ENCODE assay signal across 8 cellular contexts in the genomic region with DNA sequence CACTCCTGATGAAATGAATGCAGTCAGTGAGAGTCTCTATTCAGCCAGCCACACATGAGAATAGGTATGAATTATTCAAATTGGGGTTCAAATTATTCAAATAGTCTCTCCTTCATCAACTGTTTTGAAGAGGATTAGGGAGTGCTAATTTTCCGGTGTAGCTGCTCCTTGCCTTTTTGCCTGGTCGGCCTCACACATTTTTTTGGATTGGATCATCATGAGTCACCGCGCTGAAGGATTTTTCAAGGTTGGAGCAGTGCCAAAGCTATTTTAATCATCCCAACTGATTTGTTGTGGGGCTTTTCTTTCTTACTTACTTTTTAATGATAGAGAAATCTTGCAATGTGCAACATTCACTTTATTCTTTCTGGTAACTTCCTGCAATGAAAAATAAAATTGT. TPM values are rescaled to one million over a fixed set of nuclear protein-coding genes. Genes with fewer than 3 reads are reported as not detected.
A peak's percentile ranks its signal among the peaks of the same experiment; 100 is the strongest.
DNase-seq lines count a peak whose midpoint lies in the region; FAIRE-seq and TF ChIP-seq lines count a peak whose summit lies in the region.

No MANE protein-coding gene starts in this region.

- FAIRE-seq in G401.6 (lab: Jason Lieb, UNC) (peak; percentile 99), H1 (lab: Jason Lieb, UNC) (no peak)

- intact Hi-C loops in colonic mucosa (cut with DNase I) = no loop called here

- peak overlapping the region; percentile 41 for H3K4me3 Mint-ChIP-seq in neural progenitor cell

- no peak overlapping the region for H2BK15ac ChIP-seq in H1 (ENCODE audit: low read length)

- no peaks in the 10 kb centered on the region for H3K36me3 Mint-ChIP-seq in neural progenitor cell

- DNase-seq in NCI-H460 (ENCODE audit: extremely low read depth, low read depth) (peak; percentile 74), H1 (ENCODE audit: low read depth in 1 of 2, low spot score in 2 of 2) (no peak), neural progenitor cell (ENCODE audit: low spot score) (peak; percentile 29), colonic mucosa (no peak)
- DNase-seq in stimulated activated CD4-positive, alpha-beta T cell treated with anti-CD3 and anti-CD28 coated beads, Interleukin-4, amount 100 ng/mL, for 1 hour = no peak
- DNase-seq in activated CD4-positive, alpha-beta T cell treated with anti-CD3 and anti-CD28 coated beads, Interleukin-2, amount 50 U/mL, for 1 hour = no peak
- no peak for DNase-seq in activated naive CD4-positive, alpha-beta T cell treated with Interleukin-2 at 50 U/mL for 16 hours

- H2BK120ac ChIP-seq in H1 (replicated peaks; ENCODE audit: low read depth, low read length) = no peak overlapping the region

- H3F3A ChIP-seq in neural progenitor cell (ENCODE audit: low read depth) = no peaks in the 10 kb centered on the region

- no peaks in the 10 kb centered on the region for H3K79me2 ChIP-seq in H1 (ENCODE audit: control insufficient read depth in 1 of 2, insufficient read depth in 2 of 2, low read length in 2 of 2)
- H3K79me2 ChIP-seq in neural progenitor cell (ENCODE audit: low read depth) = no peaks in the 10 kb centered on the region

- CTCF ChIA-PET in H1 (lab: Charles Lee; ENCODE audit: partially characterized antibody) = interaction anchor here (1.0 to 1.8 kb wide), 5 partner anchors 12 to 57 kb away, joined by 3 to 5 read pairs (median 4); no protein-coding TSS in a partner anchor

- H2BK12ac ChIP-seq in H1 (ENCODE audit: low read depth, low read length) = no peak overlapping the region

- no peak overlapping the region for H3K9ac ChIP-seq in H1 (replicated peaks in 1 of 4; ENCODE audit: extremely low read depth in 1 of 4, low read depth in 3 of 4, low read length in 3 of 4)
- H3K9ac ChIP-seq in neural progenitor cell = no peak overlapping the region
- H3K9ac ChIP-seq in colonic mucosa (ENCODE audit: low read depth in 2 of 2, low read length in 2 of 2) = no peak overlapping the region

- 29% methylated on average over 4 of the region's 4 CpGs; no CpG with 5 or more reads in 1 of the 2 experiments for WGBS in H1 (ENCODE audit: extremely low coverage in 1 of 2, insufficient coverage in 1 of 2, insufficient read length in 1 of 2, insufficient replicate concordance in 2 of 2, low coverage in 1 of 2, low lambda C conversion rate in 2 of 2, missing lambda C conversion rate in 1 of 2), 2 experiments

- H3K27ac ChIP-seq in H1 (ENCODE audit: low read depth, low read length) = no peak overlapping the region
- H3K27ac ChIP-seq in neural progenitor cell = no peak overlapping the region
- H3K27ac ChIP-seq in colonic mucosa = no peak overlapping the region

- no peaks in the 10 kb centered on the region; the same call in 1 of the 2 replicates for H3K23me2 ChIP-seq in H1 (ENCODE audit: low read depth, low read length)

- TF ChIP-seq EP300 in H1 (IDR thresholded peaks at IDR 0.05; ENCODE audit: borderline replicate concordance in 1 of 2, low read depth in 2 of 2, low read length in 2 of 2) = no peak

- H4K20me1 ChIP-seq in H1 (replicated peaks in 1 of 2; ENCODE audit: control insufficient read depth in 1 of 2, insufficient read depth in 2 of 2, low read length in 2 of 2) = no peaks in the 10 kb centered on the region
- H4K20me1 ChIP-seq in neural progenitor cell (ENCODE audit: low read depth) = no peaks in the 10 kb centered on the region

- no peak overlapping the region for H2BK20ac ChIP-seq in H1 (ENCODE audit: low read length)

- peaks cover 0 to 14% (median 2%) of the 10 kb centered on the region in 4 experiments; a peak in 3 of 7 replicates for H3K4me1 ChIP-seq in H1 (replicated peaks in 1 of 4; ENCODE audit: control insufficient read depth in 3 of 4, insufficient read depth in 4 of 4, low read length in 3 of 4)
- peaks cover 34% of the 10 kb centered on the region for H3K4me1 ChIP-seq in neural progenitor cell
- H3K4me1 ChIP-seq in colonic mucosa = no peaks in the 10 kb centered on the region

- H3K14ac ChIP-seq in H1 (ENCODE audit: insufficient read length) = no peak overlapping the region

- no peak overlapping the region for H3K18ac ChIP-seq in H1 (ENCODE audit: extremely low read depth, low read length)

- H3K4me1 Mint-ChIP-seq in neural progenitor cell = peaks cover 35% of the 10 kb centered on the region

- H2BK5ac ChIP-seq in H1 (ENCODE audit: low read depth, low read length) = no peak overlapping the region

- H3K9me3 Mint-ChIP-seq in neural progenitor cell = peaks cover 6% of the 10 kb centered on the region

- H3K36me3 ChIP-seq in H1 (ENCODE audit: control insufficient read depth in 2 of 4, insufficient read depth in 4 of 4, low read length in 3 of 4) (no peaks in the 10 kb centered on the region), neural progenitor cell (no peaks in the 10 kb centered on the region), colonic mucosa (no peaks in the 10 kb centered on the region)

- no peak overlapping the region for H4K5ac ChIP-seq in H1 (ENCODE audit: insufficient read length, low read depth, low read length)

- H3K27me3 ChIP-seq in H1 (replicated peaks in 1 of 4; ENCODE audit: control insufficient read depth in 3 of 4, extremely low read depth in 1 of 4, insufficient read depth in 3 of 4, low read length in 3 of 4) (no peaks in the 10 kb centered on the region), neural progenitor cell (no peaks in the 10 kb centered on the region), colonic mucosa (no peaks in the 10 kb centered on the region)

- POLR2A ChIA-PET in H1 (lab: Charles Lee; ENCODE audit: partially characterized antibody) = interaction anchor here (1.2 kb wide), 2 partner anchors 16 to 48 kb away, joined by 3 read pairs; no protein-coding TSS in a partner anchor

- no peak overlapping the region for H4K8ac ChIP-seq in H1 (ENCODE audit: extremely low read depth, insufficient read depth, low read length)

- H3K9me3 ChIP-seq in H1 (ENCODE audit: insufficient read depth in 2 of 2, low read depth in 1 of 2, low read length in 1 of 2) (no peaks in the 10 kb centered on the region), neural progenitor cell (ENCODE audit: low read depth) (no peaks in the 10 kb centered on the region), colonic mucosa (no peaks in the 10 kb centered on the region)

- H2AK5ac ChIP-seq in H1 (ENCODE audit: low read depth, low read length) = no peak overlapping the region

- H4K91ac ChIP-seq in H1 (replicated peaks; ENCODE audit: insufficient read length, low read length) = no peak overlapping the region

- TF ChIP-seq RAD21 in H1 (IDR thresholded peaks at IDR 0.05 in 1 of 2, conservative IDR thresholded peaks at IDR 0.05 in 1 of 2; ENCODE audit: low read depth in 2 of 2, low read length in 2 of 2) = no peak

- no peak overlapping the region for H3K23ac ChIP-seq in H1 (ENCODE audit: insufficient read length)

- TF ChIP-seq CTCF in H1 (IDR thresholded peaks at IDR 0.05; ENCODE audit: control extremely low read depth in 1 of 3, insufficient read depth in 1 of 3, low read depth in 1 of 3, low read length in 3 of 3) (no peak), neural progenitor cell (IDR thresholded peaks at IDR 0.05) (no peak), colonic mucosa (IDR thresholded peaks at IDR 0.05) (no peak)

- H3K4me3 ChIP-seq in H1 (ENCODE audit: extremely low read depth in 1 of 4, insufficient read depth in 2 of 4, low read depth in 3 of 4, low read length in 4 of 4) (no peak overlapping the region), neural progenitor cell (no peak overlapping the region), colonic mucosa (no peak overlapping the region)

- TF ChIP-seq POLR2A in H1 (IDR thresholded peaks at IDR 0.05; ENCODE audit: control extremely low read depth in 1 of 2, low read depth in 2 of 2, low read length in 2 of 2) = no peak

- H3K27me3 Mint-ChIP-seq in neural progenitor cell (ENCODE audit: insufficient read depth, low read depth) = no peaks in the 10 kb centered on the region

- peak overlapping the region; percentile 19 for H3K27ac Mint-ChIP-seq in neural progenitor cell

- no peaks in the 10 kb centered on the region for H3K79me1 ChIP-seq in H1 (ENCODE audit: low read depth, low read length)

- H3K4ac ChIP-seq in H1 (replicated peaks; ENCODE audit: insufficient read length, low read depth, low read length) = no peak overlapping the region

- no peak overlapping the region for H3K56ac ChIP-seq in H1 (replicated peaks; ENCODE audit: insufficient read length, low read depth, low read length)

- H2AFZ ChIP-seq in H1 (ENCODE audit: low read length) (no peak overlapping the region), neural progenitor cell (replicated peaks) (no peak overlapping the region)

- no peak overlapping the region; a peak in 1 of 4 replicates for H3K4me2 ChIP-seq in H1 (ENCODE audit: insufficient read depth in 1 of 2, low read depth in 2 of 2, low read length in 2 of 2)
- H3K4me2 ChIP-seq in neural progenitor cell = peak overlapping the region; percentile 5

TF ChIP-seq in H1, 55 proteins besides CTCF, POLR2A, EP300 and RAD21 (continues in another document):
- TF ChIP-seq EGR1 (IDR thresholded peaks at IDR 0.05; ENCODE audit: borderline replicate concordance, low read depth, low read length) (no peak), JUND (IDR thresholded peaks at IDR 0.05; ENCODE audit: low read length) (peak; percentile 70; the same call in 1 of the 2 replicates), SIX5 (IDR thresholded peaks at IDR 0.05; ENCODE audit: low read depth, low read length) (no peak), CHD2 (IDR thresholded peaks at IDR 0.05; ENCODE audit: low read length) (no peak), NRF1 (IDR thresholded peaks at IDR 0.05; ENCODE audit: low read depth, low read length) (no peak)

RNA-seq across cellular contexts. Expression of a gene that starts 2.4 kb away (rescaled TPM):
- 5.4 and 6.3 TPM in 2 replicates for total RNA-seq in NCI-H460 (2014; rRNA removed; shearing (Covaris generic))
- polyA plus RNA-seq in NCI-H460 (2014; cell fraction: nucleus; rRNA removed) = 2.0 and 8.6 TPM in 2 replicates
- total RNA-seq in H1 (2021; fragmentation: NEBNext Ultra II Directional; extraction: Animal tissue kit (Norgen Biotek cat#: 25700)) = 29.0 and 32.7 TPM in 2 replicates
- polyA plus RNA-seq in H1 (2011; rRNA removed) = 17.2 and 30.2 TPM in 2 replicates
- 26.5 TPM for polyA plus RNA-seq in H1 (2011; cell fraction: cytosol; rRNA removed)
- polyA plus RNA-seq in H1 (2011; cell fraction: nucleus; rRNA removed) = 26.8 TPM
- 16.2 to 31.9 TPM (median 25.0 TPM) in 4 replicates for polyA plus RNA-seq in H1 (2012, experiment 1 of 2)
- 1.9 TPM for polyA plus RNA-seq in H1 (2012, experiment 2 of 2)
- polyA plus RNA-seq in H1 (2013, experiment 1 of 2) = 15.9 TPM
- 15.1 TPM for polyA plus RNA-seq in H1 (2013, experiment 2 of 2)
- polyA minus RNA-seq in H1 (2011; rRNA and poly(A)+ RNA removed) = 71.3 and 92.7 TPM in 2 replicates
- 12.8 TPM for polyA minus RNA-seq in H1 (2011; cell fraction: cytosol; rRNA and poly(A)+ RNA removed)
- 64.0 TPM for polyA minus RNA-seq in H1 (2011; cell fraction: nucleus; rRNA and poly(A)+ RNA removed)
- total RNA-seq in neural progenitor cell (ENCODE audit: low replicate concordance) (10.0 and 15.0 TPM in 2 replicates), colonic mucosa (1 to 10 TPM; 1.3 to 7.5 TPM)

Comparison
In these comparisons a context has a peak if more than half of its experiments do, and no peak if none do; other contexts are left out.
1. DNase-seq: peak in NCI-H460 (single experiment) and neural progenitor cell (single experiment); none in H1 (0 of 2), stimulated activated CD4-positive, alpha-beta T cell treated with anti-CD3 and anti-CD28 coated beads, Interleukin-4, amount 100 ng/mL, for 1 hour (single experiment), activated CD4-positive, alpha-beta T cell treated with anti-CD3 and anti-CD28 coated beads, Interleukin-2, amount 50 U/mL, for 1 hour (single experiment), activated naive CD4-positive, alpha-beta T cell treated with Interleukin-2 at 50 U/mL for 16 hours (single experiment) and colonic mucosa (single experiment).